29 cellular contexts compared by ENCODE assay signal in the genomic region with DNA sequence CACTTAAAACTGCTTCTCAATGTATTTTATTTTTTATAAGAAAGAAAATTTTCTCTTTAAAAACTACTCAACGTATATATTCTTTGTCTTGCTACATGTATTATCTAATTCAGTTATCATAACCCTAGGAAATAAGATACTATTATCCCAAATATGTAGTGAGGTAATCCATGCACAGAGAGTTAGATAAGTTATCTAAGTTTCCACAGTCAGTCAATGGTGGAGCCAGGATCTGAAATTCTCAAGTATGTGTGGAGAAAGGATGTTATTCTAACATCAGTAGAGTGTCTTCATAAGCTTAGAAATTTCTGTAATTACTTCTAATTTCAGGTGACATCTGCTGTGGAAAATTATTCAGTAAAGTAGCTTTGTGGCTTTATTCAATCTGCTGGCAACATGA.
"Had no signal": no experiment of that assay in that cellular context is flagged by ENCODE, and none has a peak within 500 bp of the region (broad histone marks: within the 10 kb centered on the region; RNA-seq: fewer than 3 reads in every experiment).

No MANE protein-coding gene starts in this region.

- H3K27ac ChIP-seq: left lung, lower lobe of right lung, ovary, skin epidermis, suprapubic skin, transverse colon, upper lobe of left lung, vagina had no signal

- H3K36me3 ChIP-seq: left lung, lower lobe of right lung, ovary, suprapubic skin, transverse colon, upper lobe of left lung, vagina had no signal

- H3K4me1 Mint-ChIP-seq: immature natural killer cell; naive thymus-derived CD4-positive, alpha-beta T cell; stimulated activated effector memory CD8-positive, alpha-beta T cell treated with anti-CD3 and anti-CD28 coated beads, Interleukin-12 subunit alpha, Interleukin-12 subunit beta, amount 100 ng/mL, for 72 hours had no signal

- H3K4me3 Mint-ChIP-seq: immature natural killer cell; mesothelial cell of epicardium; naive thymus-derived CD4-positive, alpha-beta T cell; natural killer cell treated with Interleukin-12 subunit alpha and Interleukin-12 subunit beta and Interleukin-15 and Interleukin-18, amount 100 ng/mL, for 72 hours; stimulated activated effector memory CD8-positive, alpha-beta T cell treated with anti-CD3 and anti-CD28 coated beads, Interleukin-12 subunit alpha, Interleukin-12 subunit beta, amount 100 ng/mL, for 72 hours; stimulated activated naive CD8-positive, alpha-beta T cell treated with anti-CD3 and anti-CD28 coated beads, Interleukin-15, Interleukin-2, amounts not matched to agents 100 ng/mL and 50 ng/mL, for 24 hours had no signal

- FAIRE-seq: islet of Langerhans, kidney had no signal

- DNase-seq: hypothalamus; immature natural killer cell; kidney; left colon; left lung; lower lobe of right lung; mammary epithelial cell; mesenchymal stem cell; mucosa of descending colon; naive thymus-derived CD4-positive, alpha-beta T cell; ovary; retina; right cardiac atrium; stimulated activated CD4-positive, alpha-beta T cell treated with anti-CD3 and anti-CD28 coated beads, Interleukin-12 subunit alpha, Interleukin-12 subunit beta, amount 100 ng/mL, for 4 hours; stimulated activated CD4-positive, alpha-beta T cell treated with anti-CD3 and anti-CD28 coated beads, Interleukin-15, amount 100 ng/mL, for 24 hours; stimulated activated CD4-positive, alpha-beta T cell treated with anti-CD3 and anti-CD28 coated beads, Interleukin-2, amount 100 ng/mL, for 24 hours; stimulated activated CD4-positive, alpha-beta T cell treated with anti-CD3 and anti-CD28 coated beads, Interleukin-4, amount 100 ng/mL, for 1 hour; stimulated activated naive CD4-positive, alpha-beta T cell; transverse colon; upper lobe of left lung had no signal

- H3K9me3 ChIP-seq: lower lobe of right lung, ovary, suprapubic skin, vagina had no signal

- H3K27me3 ChIP-seq: left lung, ovary, suprapubic skin, transverse colon, upper lobe of left lung, vagina had no signal

- H3K4me3 ChIP-seq: left lung, lower lobe of right lung, mucosa of descending colon, ovary, skin epidermis, suprapubic skin, transverse colon, upper lobe of left lung, vagina had no signal

- H3K27me3 Mint-ChIP-seq: naive thymus-derived CD4-positive, alpha-beta T cell; natural killer cell treated with Interleukin-12 subunit alpha and Interleukin-12 subunit beta and Interleukin-15 and Interleukin-18, amount 100 ng/mL, for 72 hours; progenitor cell of endocrine pancreas; stimulated activated naive CD8-positive, alpha-beta T cell treated with anti-CD3 and anti-CD28 coated beads, Interleukin-15, Interleukin-2, amounts not matched to agents 100 ng/mL and 50 ng/mL, for 24 hours had no signal

- H3K27ac Mint-ChIP-seq: immature natural killer cell; naive thymus-derived CD4-positive, alpha-beta T cell; natural killer cell treated with Interleukin-12 subunit alpha and Interleukin-12 subunit beta and Interleukin-15 and Interleukin-18, amount 100 ng/mL, for 72 hours; progenitor cell of endocrine pancreas; stimulated activated effector memory CD8-positive, alpha-beta T cell treated with anti-CD3 and anti-CD28 coated beads, Interleukin-12 subunit alpha, Interleukin-12 subunit beta, amount 100 ng/mL, for 72 hours; stimulated activated naive CD8-positive, alpha-beta T cell treated with anti-CD3 and anti-CD28 coated beads, Interleukin-15, Interleukin-2, amounts not matched to agents 100 ng/mL and 50 ng/mL, for 24 hours had no signal

- H3K4me1 ChIP-seq: lower lobe of right lung had no signal

- H3K36me3 Mint-ChIP-seq: immature natural killer cell; stimulated activated effector memory CD8-positive, alpha-beta T cell treated with anti-CD3 and anti-CD28 coated beads, Interleukin-12 subunit alpha, Interleukin-12 subunit beta, amount 100 ng/mL, for 72 hours had no signal
